Comparison of ENCODE assay signal across 8 cellular contexts in the genomic region with DNA sequence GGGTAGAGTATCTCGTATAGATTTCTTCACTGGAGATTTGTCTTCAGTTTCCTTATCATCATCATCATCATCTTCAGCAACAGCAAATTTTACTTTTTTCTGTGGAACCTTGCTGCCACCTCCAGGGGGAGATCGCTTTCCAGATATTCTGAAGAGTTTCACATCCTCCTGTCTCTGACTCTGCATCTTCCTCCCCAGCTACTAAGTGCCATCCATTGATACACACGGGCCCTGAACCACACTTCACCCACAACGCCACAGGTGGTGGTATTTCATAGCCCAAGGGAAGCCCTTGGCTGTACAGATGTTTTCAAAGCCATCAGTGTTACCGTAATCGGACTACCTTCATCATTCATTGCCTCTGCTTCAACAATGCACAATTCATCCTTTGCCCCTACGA.
DNase-seq lines count a peak whose midpoint lies in the region; ATAC-seq and TF ChIP-seq lines count a peak whose summit lies in the region.

No MANE protein-coding gene starts in this region.

- no peak for TF ChIP-seq POLR2A in right lobe of liver (IDR thresholded peaks at IDR 0.05)

- ATAC-seq in right lobe of liver = peak in 2 of 4 donors; percentile 42 to 45

- WGBS in right lobe of liver (ENCODE audit: insufficient coverage, low coverage, low lambda C conversion rate, missing lambda C conversion rate) = 72% methylated on average over 6 of the region's 7 CpGs

- H3K36me3 ChIP-seq in KMS-11 (ENCODE audit: insufficient read depth) (no peaks in the 10 kb centered on the region), right lobe of liver (no peaks in the 10 kb centered on the region)

- H3K4me3 ChIP-seq in KMS-11 (IDR thresholded peaks at IDR 0.05; ENCODE audit: insufficient read depth, low read depth, low read length) = no peak overlapping the region
- H3K4me3 ChIP-seq in right lobe of liver = no peak overlapping the region

- H3K4me1 Mint-ChIP-seq in activated T-helper 1 cell treated with anti-CD3 and anti-CD28 coated beads, Interleukin-12 subunit alpha, Interleukin-12 subunit beta, Interleukin-2, Interleukin-4 antibody, amounts not matched to agents 30 ng/mL and 10 ng/mL and 1 ng/mL, durations not matched to agents 14 hours and 24 hours and 36 hours (ENCODE audit: low read depth) = peaks cover 80% of the 10 kb centered on the region

- no peaks in the 10 kb centered on the region for H3K9me3 Mint-ChIP-seq in activated T-helper 1 cell treated with anti-CD3 and anti-CD28 coated beads, Interleukin-12 subunit alpha, Interleukin-12 subunit beta, Interleukin-2, Interleukin-4 antibody, amounts not matched to agents 30 ng/mL and 10 ng/mL and 1 ng/mL, durations not matched to agents 14 hours and 24 hours and 36 hours

- no peaks in the 10 kb centered on the region for H3K9me3 ChIP-seq in right lobe of liver

- intact Hi-C loops in activated T-helper 1 cell treated with anti-CD3 and anti-CD28 coated beads, Interleukin-12 subunit alpha, Interleukin-12 subunit beta, Interleukin-2, Interleukin-4 antibody, amounts not matched to agents 30 ng/mL and 10 ng/mL and 1 ng/mL, durations not matched to agents 14 hours and 24 hours and 36 hours (cut with micrococcal nuclease) = loop anchor here (1.0 to 5.0 kb wide), 3 partner anchors 34 to 136 kb away; no protein-coding TSS in a partner anchor
- intact Hi-C loops in right lobe of liver (cut with DNase I) = no loop called here

- peak overlapping the region; percentile 80 for H3K27ac Mint-ChIP-seq in activated T-helper 1 cell treated with anti-CD3 and anti-CD28 coated beads, Interleukin-12 subunit alpha, Interleukin-12 subunit beta, Interleukin-2, Interleukin-4 antibody, amounts not matched to agents 30 ng/mL and 10 ng/mL and 1 ng/mL, durations not matched to agents 14 hours and 24 hours and 36 hours

- DNase-seq in CD1c-positive myeloid dendritic cell (ENCODE audit: extremely low spot score) = peak; percentile 79
- DNase-seq in GM20000 (ENCODE audit: low spot score) = peak; percentile 30
- DNase-seq in activated T-helper 1 cell treated with anti-CD3 and anti-CD28 coated beads, Interleukin-12 subunit alpha, Interleukin-12 subunit beta, Interleukin-2, Interleukin-4 antibody, amounts not matched to agents 30 ng/mL and 10 ng/mL and 1 ng/mL, durations not matched to agents 14 hours and 24 hours and 36 hours (ENCODE audit: low spot score) = peak; percentile 28
- no peak for DNase-seq in right lobe of liver
- DNase-seq in GOT3 (lab: John Stamatoyannopoulos, UW) = no peak
- DNase-seq in KG1 (lab: John Stamatoyannopoulos, UW) = no peak
- DNase-seq in nucleus accumbens (lab: John Stamatoyannopoulos, UW) = no peak

- H3K79me2 ChIP-seq in KMS-11 (ENCODE audit: insufficient read depth, low read depth) = peaks cover 65% of the 10 kb centered on the region; the same call in 1 of the 2 replicates

- H3K4me2 ChIP-seq in KMS-11 = peak overlapping the region; percentile 11

- no peaks in the 10 kb centered on the region for H3K27me3 Mint-ChIP-seq in activated T-helper 1 cell treated with anti-CD3 and anti-CD28 coated beads, Interleukin-12 subunit alpha, Interleukin-12 subunit beta, Interleukin-2, Interleukin-4 antibody, amounts not matched to agents 30 ng/mL and 10 ng/mL and 1 ng/mL, durations not matched to agents 14 hours and 24 hours and 36 hours (ENCODE audit: insufficient read depth)

- peaks cover 4% of the 10 kb centered on the region; the same call in 1 of the 2 replicates for H4K20me1 ChIP-seq in KMS-11 (ENCODE audit: insufficient read depth)

- H3K27me3 ChIP-seq in KMS-11 (ENCODE audit: insufficient read depth, low read depth) (no peaks in the 10 kb centered on the region), right lobe of liver (no peaks in the 10 kb centered on the region)

- TF ChIP-seq CTCF in GM20000 (IDR thresholded peaks at IDR 0.05; ENCODE audit: extremely low read depth, missing control alignments) (peak; percentile 25), KMS-11 (conservative IDR thresholded peaks at IDR 0.05; ENCODE audit: low read depth, low read length) (peak; percentile 78), right lobe of liver (IDR thresholded peaks at IDR 0.05) (peak; percentile 14 to 20 (median 16))

- H2AFZ ChIP-seq in KMS-11 (ENCODE audit: low read depth) = no peak overlapping the region

- peaks cover 16% of the 10 kb centered on the region for H3K36me3 Mint-ChIP-seq in activated T-helper 1 cell treated with anti-CD3 and anti-CD28 coated beads, Interleukin-12 subunit alpha, Interleukin-12 subunit beta, Interleukin-2, Interleukin-4 antibody, amounts not matched to agents 30 ng/mL and 10 ng/mL and 1 ng/mL, durations not matched to agents 14 hours and 24 hours and 36 hours (ENCODE audit: low read depth)

- H3K4me1 ChIP-seq in KMS-11 (ENCODE audit: low read depth, poor library complexity, severe bottlenecking) (peaks cover 49% of the 10 kb centered on the region), right lobe of liver (peaks cover 0 to 13% (median 0%) of the 10 kb centered on the region in 4 donors)

- peak overlapping the region; percentile 11; the same call in 1 of the 2 replicates for H3K27ac ChIP-seq in KMS-11
- H3K27ac ChIP-seq in right lobe of liver = no peak overlapping the region

- no peak overlapping the region for H3K4me3 Mint-ChIP-seq in activated T-helper 1 cell treated with anti-CD3 and anti-CD28 coated beads, Interleukin-12 subunit alpha, Interleukin-12 subunit beta, Interleukin-2, Interleukin-4 antibody, amounts not matched to agents 30 ng/mL and 10 ng/mL and 1 ng/mL, durations not matched to agents 14 hours and 24 hours and 36 hours

- no peak overlapping the region for H3K9ac ChIP-seq in KMS-11

Comparison
In these comparisons a context has a peak if more than half of its experiments do, and no peak if none do; other contexts are left out.
1. DNase-seq: peak in CD1c-positive myeloid dendritic cell (single experiment), GM20000 (single experiment) and activated T-helper 1 cell treated with anti-CD3 and anti-CD28 coated beads, Interleukin-12 subunit alpha, Interleukin-12 subunit beta, Interleukin-2, Interleukin-4 antibody, amounts not matched to agents 30 ng/mL and 10 ng/mL and 1 ng/mL, durations not matched to agents 14 hours and 24 hours and 36 hours (single experiment); none in right lobe of liver (0 of 3), GOT3 (single experiment), KG1 (single experiment) and nucleus accumbens (0 of 56).
2. CTCF ChIP-seq: peak in every context shown above with its lines; median percentile 78 in KMS-11; 25 in GM20000; 16 in right lobe of liver.